In genomic region chr20:57006411-57007170, GRCh38 we compare ENCODE assay signal across 16 cellular contexts.
DNase-seq lines count a peak whose midpoint lies in the region; ATAC-seq, FAIRE-seq and TF ChIP-seq lines count a peak whose summit lies in the region.
"Had no signal": no experiment of that assay in that cellular context is flagged by ENCODE, and none has a peak within 500 bp of the region (broad histone marks: within the 10 kb centered on the region; RNA-seq: fewer than 3 reads in every experiment).

No MANE protein-coding gene starts in this region.

- H3K36me3 ChIP-seq in KMS-11 (ENCODE audit: insufficient read depth) (no peaks in the 10 kb centered on the region), GM12878 (ENCODE audit: control insufficient read depth in 2 of 2, insufficient read depth in 2 of 2, low read length in 1 of 2) (no peaks in the 10 kb centered on the region), neural progenitor cell (no peaks in the 10 kb centered on the region), aorta (ENCODE audit: control insufficient read depth in 1 of 2, insufficient read depth in 2 of 2, low read length in 1 of 2) (no peaks in the 10 kb centered on the region)
- H3K36me3 ChIP-seq: esophagus muscularis mucosa had no signal

- BruUV-seq in GM12878 (replicated peaks; lab: Mats Ljungman, UMichigan), result no TSS peak

- H3F3A ChIP-seq in neural progenitor cell (ENCODE audit: low read depth), result peaks cover 29% of the 10 kb centered on the region

- H3K27ac ChIP-seq in KMS-11 (peak overlapping the region; percentile 60; the same call in 1 of the 2 replicates), GM12878 (ENCODE audit: control insufficient read depth, insufficient read depth) (no peak overlapping the region), neural progenitor cell (peak overlapping the region; percentile 80), aorta (ENCODE audit: low read depth in 1 of 2, low read length in 2 of 2) (no peak overlapping the region)
- H3K27ac ChIP-seq: esophagus muscularis mucosa had no signal

- H3K9ac ChIP-seq in KMS-11 (no peak overlapping the region), GM12878 (ENCODE audit: control insufficient read depth, insufficient read depth, low read length) (no peak overlapping the region), neural progenitor cell (no peak overlapping the region)

- peaks cover 46% of the 10 kb centered on the region for H3K4me1 Mint-ChIP-seq in neural progenitor cell
- H3K4me1 Mint-ChIP-seq: activated naive CD4-positive, alpha-beta T cell treated with anti-CD3 and anti-CD28 coated beads, Interleukin-2, amount 50 U/mL, for 24 hours; CD4-positive, CD25-positive, alpha-beta regulatory T cell had no signal

- in situ Hi-C loops in GM12878 (cut with MboI), result no loop called here

- TF ChIP-seq CTCF in KMS-11 (conservative IDR thresholded peaks at IDR 0.05; ENCODE audit: low read depth, low read length), result no peak
- no peak for TF ChIP-seq CTCF in GM12878 (IDR thresholded peaks at IDR 0.05 in 2 of 3, conservative IDR thresholded peaks at IDR 0.05 in 1 of 3; ENCODE audit: control insufficient read depth in 2 of 3, extremely low read depth in 1 of 3, insufficient read depth in 1 of 3, low read depth in 3 of 3, low read length in 3 of 3)
- no peak for TF ChIP-seq CTCF in neural progenitor cell (IDR thresholded peaks at IDR 0.05)

- H3K27ac Mint-ChIP-seq in neural progenitor cell, result peak overlapping the region; percentile 16
- H3K27ac Mint-ChIP-seq: activated naive CD4-positive, alpha-beta T cell treated with anti-CD3 and anti-CD28 coated beads, Interleukin-2, amount 50 U/mL, for 24 hours; CD4-positive, CD25-positive, alpha-beta regulatory T cell had no signal

- no peak for FAIRE-seq in GM12878 (lab: Jason Lieb, UNC)

- peaks cover 27% of the 10 kb centered on the region for H3K27me3 Mint-ChIP-seq in neural progenitor cell (ENCODE audit: insufficient read depth, low read depth)
- H3K27me3 Mint-ChIP-seq: CD4-positive, CD25-positive, alpha-beta regulatory T cell had no signal

- H3K4me1 ChIP-seq in KMS-11 (ENCODE audit: low read depth, poor library complexity, severe bottlenecking), result peaks cover 63% of the 10 kb centered on the region
- no peaks in the 10 kb centered on the region for H3K4me1 ChIP-seq in GM12878 (ENCODE audit: control insufficient read depth, insufficient read depth, low read length)
- H3K4me1 ChIP-seq in neural progenitor cell, result peaks cover 55% of the 10 kb centered on the region
- no peaks in the 10 kb centered on the region for H3K4me1 ChIP-seq in aorta (ENCODE audit: control insufficient read depth in 1 of 2, insufficient read depth in 2 of 2, low read length in 2 of 2)

- peak overlapping the region; percentile 20; the same call in 1 of the 2 replicates for H2AFZ ChIP-seq in KMS-11 (ENCODE audit: low read depth)
- no peak overlapping the region for H2AFZ ChIP-seq in GM12878 (ENCODE audit: control insufficient read depth, low read depth, low read length)
- no peak overlapping the region for H2AFZ ChIP-seq in neural progenitor cell (replicated peaks)

- H3K4me3 ChIP-seq in KMS-11 (IDR thresholded peaks at IDR 0.05; ENCODE audit: insufficient read depth, low read depth, low read length), result no peak overlapping the region
- H3K4me3 ChIP-seq in GM12878, result no peak overlapping the region
- H3K4me3 ChIP-seq in neural progenitor cell, result no peak overlapping the region
- no peak overlapping the region for H3K4me3 ChIP-seq in aorta (ENCODE audit: low read length in 2 of 2)
- H3K4me3 ChIP-seq: esophagus muscularis mucosa had no signal

- 16% methylated on average over 11 of the region's 11 CpGs for whole genome bisulfite sequencing in GM12878 (ENCODE audit: insufficient coverage, insufficient replicate concordance, low lambda C conversion rate, missing lambda C conversion rate)
- 22 to 24% methylated on average over 11 of the region's 11 CpGs for WGBS in aorta, 2 donors

- peak overlapping the region; percentile 63 for H3K4me2 ChIP-seq in KMS-11
- no peak overlapping the region; the same call in 1 of the 2 replicates for H3K4me2 ChIP-seq in GM12878 (ENCODE audit: control insufficient read depth, insufficient read depth)
- H3K4me2 ChIP-seq in neural progenitor cell, result peak overlapping the region; percentile 54

- POLR2A ChIA-PET in GM12878 (lab: Charles Lee), result no interaction called here

- TF ChIP-seq POLR2A in GM12878 (IDR thresholded peaks at IDR 0.05; ENCODE audit: low read depth, low read length), result no peak

- peak overlapping the region; percentile 33 for H3K4me3 Mint-ChIP-seq in neural progenitor cell
- H3K4me3 Mint-ChIP-seq: activated naive CD4-positive, alpha-beta T cell treated with anti-CD3 and anti-CD28 coated beads, Interleukin-2, amount 50 U/mL, for 24 hours; CD4-positive, CD25-positive, alpha-beta regulatory T cell had no signal

- no peaks in the 10 kb centered on the region for H3K36me3 Mint-ChIP-seq in neural progenitor cell
- H3K36me3 Mint-ChIP-seq: activated naive CD4-positive, alpha-beta T cell treated with anti-CD3 and anti-CD28 coated beads, Interleukin-2, amount 50 U/mL, for 24 hours; CD4-positive, CD25-positive, alpha-beta regulatory T cell had no signal

- TF ChIP-seq EP300 in GM12878 (IDR thresholded peaks at IDR 0.05; ENCODE audit: borderline replicate concordance in 1 of 2, control insufficient read depth in 1 of 2, low read depth in 2 of 2, low read length in 2 of 2), result no peak

- H3K79me2 ChIP-seq in KMS-11 (ENCODE audit: insufficient read depth, low read depth), result no peaks in the 10 kb centered on the region
- no peaks in the 10 kb centered on the region for H3K79me2 ChIP-seq in GM12878 (ENCODE audit: control insufficient read depth, insufficient read depth, low read length)
- H3K79me2 ChIP-seq in neural progenitor cell (ENCODE audit: low read depth), result no peaks in the 10 kb centered on the region

- DNase-seq in ELR (ENCODE audit: low read depth) (peak; percentile 89), GM12878 (ENCODE audit: low read depth, low spot score) (peak; percentile 17), neural progenitor cell (ENCODE audit: low spot score) (peak; percentile 80), NCI-H748 treated with DMSO at 0.1 percent for 48 hours (lab: John Stamatoyannopoulos, UW) (no peak), SK-N-DZ (ENCODE audit: low spot score) (no peak), aorta (no peak)
- DNase-seq: activated CD4-positive, CD25-positive, alpha-beta regulatory T cell; activated CD8-positive, alpha-beta memory T cell treated with anti-CD3 and anti-CD28 coated beads, Interleukin-2, amount 50 U/mL, for 48 hours; CD4-positive, CD25-positive, alpha-beta regulatory T cell; KBM-7; NCI-H187; stimulated activated naive CD4-positive, alpha-beta T cell treated with Interleukin-2 at 50 U/mL for 16 hours had no signal

- H3K9me3 Mint-ChIP-seq in neural progenitor cell, result no peaks in the 10 kb centered on the region
- H3K9me3 Mint-ChIP-seq: activated naive CD4-positive, alpha-beta T cell treated with anti-CD3 and anti-CD28 coated beads, Interleukin-2, amount 50 U/mL, for 24 hours had no signal

- SMC1A ChIA-PET in GM12878 (lab: Charles Lee; ENCODE audit: uncharacterized antibody, unreplicated experiment), result no interaction called here

- intact Hi-C loops in GM12878 (cut with micrococcal nuclease; ENCODE audit: unreplicated experiment) (no loop called here), aorta (cut with DNase I) (no loop called here)

- H3K9me3 ChIP-seq in GM12878 (replicated peaks; ENCODE audit: control insufficient read depth, insufficient read depth, low read length) (no peaks in the 10 kb centered on the region; the same call in 2 of the 3 replicates), neural progenitor cell (ENCODE audit: low read depth) (no peaks in the 10 kb centered on the region), aorta (ENCODE audit: control insufficient read depth, low read length) (peaks cover 2% of the 10 kb centered on the region)
- H3K9me3 ChIP-seq: esophagus muscularis mucosa had no signal

- RAD21 ChIA-PET in GM12878 (lab: Charles Lee; ENCODE audit: unreplicated experiment), result no interaction called here

- ATAC-seq in GM12878, result peak; percentile 46
- no peak for ATAC-seq in aorta (ENCODE audit: low FRiP score)
- no peak for ATAC-seq in HG03571 (IDR thresholded peaks at IDR 0.05; ENCODE audit: unreplicated experiment)

- no peak for TF ChIP-seq RAD21 in GM12878 (IDR thresholded peaks at IDR 0.05; ENCODE audit: insufficient read depth, low read depth, low read length)

- CTCF ChIA-PET in GM12878 (lab: Yijun Ruan, JAX), result interaction anchor here (0.6 to 1.3 kb wide), 2 partner anchors 43 to 340 kb away, joined by 3 read pairs; no protein-coding TSS in a partner anchor

- H3K27me3 ChIP-seq in KMS-11 (ENCODE audit: insufficient read depth, low read depth) (no peaks in the 10 kb centered on the region), GM12878 (replicated peaks in 1 of 2; ENCODE audit: control insufficient read depth in 2 of 2, insufficient read depth in 2 of 2, low read length in 1 of 2) (no peaks in the 10 kb centered on the region), neural progenitor cell (peaks cover 7% of the 10 kb centered on the region), aorta (ENCODE audit: control insufficient read depth in 1 of 2, insufficient read depth in 2 of 2, low read length in 1 of 2) (peaks cover 0 to 2% of the 10 kb centered on the region in 2 donors)

- H4K20me1 ChIP-seq in KMS-11 (ENCODE audit: insufficient read depth) (no peaks in the 10 kb centered on the region), GM12878 (ENCODE audit: control insufficient read depth, insufficient read depth) (no peaks in the 10 kb centered on the region; the same call in 1 of the 2 replicates), neural progenitor cell (ENCODE audit: low read depth) (no peaks in the 10 kb centered on the region)

TF ChIP-seq in GM12878, 131 proteins besides CTCF, POLR2A, EP300 and RAD21 (continues in another document):
- TF ChIP-seq NFXL1 (IDR thresholded peaks at IDR 0.05; ENCODE audit: borderline replicate concordance) (no peak), PBX3 (IDR thresholded peaks at IDR 0.05; ENCODE audit: insufficient replicate concordance, low read depth, low read length) (no peak), RELA (IDR thresholded peaks at IDR 0.05; ENCODE audit: borderline replicate concordance, partially characterized antibody) (no peak), IKZF2 (IDR thresholded peaks at IDR 0.05) (no peak; a peak in 1 of 4 replicates)

Comparison
In these comparisons a context has a peak if more than half of its experiments do, and no peak if none do; other contexts are left out.
1. DNase-seq: peak in ELR (single experiment), GM12878 (single experiment) and neural progenitor cell (single experiment); none in NCI-H748 treated with DMSO at 0.1 percent for 48 hours (single experiment), SK-N-DZ (single experiment) and aorta (0 of 2).
2. H3K27ac ChIP-seq: peak in KMS-11 (single experiment) and neural progenitor cell (single experiment); none in GM12878 (single experiment) and aorta (0 of 2).